8 cellular contexts compared by ENCODE assay signal in genomic region chr13:113209336-113209879, GRCh38. TPM values are rescaled to one million over a fixed set of nuclear protein-coding genes. Genes with fewer than 3 reads are reported as not detected.
DNase-seq lines count a peak whose midpoint lies in the region; ATAC-seq, FAIRE-seq and TF ChIP-seq lines count a peak whose summit lies in the region.

CUL4A (plus strand) TSS chr13:113209613; CDS start chr13:113209628, 15 bp downstream.

- H3K9me2 ChIP-seq in DOHH2 (replicated peaks; ENCODE audit: control insufficient read depth, low read length) = no peaks in the 10 kb centered on the region

- ATAC-seq in GM21515 (IDR thresholded peaks at IDR 0.05; ENCODE audit: unreplicated experiment) (peak; percentile 37), Right ventricle myocardium inferior (peak; percentile 84), pancreas (peak; percentile 72 to 78 (median 74))

- H3K9me3 Mint-ChIP-seq in activated naive CD8-positive, alpha-beta T cell treated with anti-CD3 and anti-CD28 coated beads for 36 hours = peaks cover 1% of the 10 kb centered on the region

- H3K36me3 ChIP-seq in DOHH2 (ENCODE audit: control insufficient read depth, low read length) (peaks cover 72% of the 10 kb centered on the region), pancreas (peaks cover 0 to 5% (median 0%) of the 10 kb centered on the region in 3 donors), tibial artery (peaks cover 0 to 5% (median 0%) of the 10 kb centered on the region in 3 donors)

- peaks cover 59% of the 10 kb centered on the region for H3K4me1 Mint-ChIP-seq in activated naive CD8-positive, alpha-beta T cell treated with anti-CD3 and anti-CD28 coated beads for 36 hours

- H3K36me3 Mint-ChIP-seq in activated naive CD8-positive, alpha-beta T cell treated with anti-CD3 and anti-CD28 coated beads for 36 hours = peaks cover 31% of the 10 kb centered on the region

- H3F3A ChIP-seq in DOHH2 (ENCODE audit: control insufficient read depth, insufficient read depth) = 0 out of 2 replicates have a peak, but pooled peaks cover 3% of the 10 kb centered on the region

- H3K27me3 ChIP-seq in DOHH2 (ENCODE audit: control insufficient read depth, low read length) (no peaks in the 10 kb centered on the region), pancreas (no peaks in the 10 kb centered on the region), tibial artery (no peaks in the 10 kb centered on the region)

- peaks cover 95% of the 10 kb centered on the region for H3K79me2 ChIP-seq in DOHH2 (ENCODE audit: control insufficient read depth, low read length)

- H3K4me3 Mint-ChIP-seq in activated naive CD8-positive, alpha-beta T cell treated with anti-CD3 and anti-CD28 coated beads for 36 hours = peak within 1 kb of the TSS; percentile 94

- peak; percentile 75 for DNase-seq in HuH-7 (ENCODE audit: low spot score)
- DNase-seq in SK-MEL-5 (ENCODE audit: low read depth, low spot score) = peak; percentile 76
- peak; percentile 79 for DNase-seq in activated naive CD8-positive, alpha-beta T cell treated with anti-CD3 and anti-CD28 coated beads for 36 hours
- peak; percentile 91 for DNase-seq in Right ventricle myocardium inferior (ENCODE audit: missing footprints)
- peak; percentile 74 to 93 (median 78) for DNase-seq in pancreas
- peak; percentile 71 to 90 for DNase-seq in tibial artery

- intact Hi-C loops in Right ventricle myocardium inferior (cut with DNase I) (loop anchor here (5.0 kb wide), 1 partner anchor 57 kb away; no protein-coding TSS in a partner anchor), pancreas (cut with DNase I) (no loop called here), tibial artery (cut with DNase I; ENCODE audit: low total_unique reads) (loop anchor here (10.0 kb wide), 1 partner anchor 55 kb away; the partner anchor contains the start of gene PROZ)

- H3K9me3 ChIP-seq in DOHH2 (ENCODE audit: control insufficient read depth, insufficient read depth, low read length) = no peaks in the 10 kb centered on the region
- H3K9me3 ChIP-seq in pancreas = no peaks in the 10 kb centered on the region
- H3K9me3 ChIP-seq in tibial artery = no peaks in the 10 kb centered on the region

- TF ChIP-seq CTCF in DOHH2 (IDR thresholded peaks at IDR 0.05; ENCODE audit: low read depth, low read length, poor library complexity, severe bottlenecking) = no peak
- TF ChIP-seq CTCF in pancreas (IDR thresholded peaks at IDR 0.05) = no peak
- no peak for TF ChIP-seq CTCF in tibial artery (IDR thresholded peaks at IDR 0.05)

- 0 to 1% methylated on average over 6 to 81 of the region's 81 CpGs for WGBS in pancreas, 2 donors

- H3K27ac ChIP-seq in DOHH2 (ENCODE audit: low read depth, low read length) (peak within 1 kb of the TSS; percentile 83), pancreas (peak within 1 kb of the TSS; percentile 93 to 100 (median 98)), tibial artery (peak within 1 kb of the TSS; percentile 97 to 98)

- FAIRE-seq in pancreas (lab: Jason Lieb, UNC) = no peak

- in situ Hi-C loops in SK-MEL-5 (cut with HindIII; ENCODE audit: low pct_unique_long_range_greater_than_20kb, low sequenced_read_pairs) = no loop called here

- H4K20me1 ChIP-seq in DOHH2 (ENCODE audit: control insufficient read depth, insufficient read depth, low read depth, low read length) = peaks cover 22% of the 10 kb centered on the region; the same call in 1 of the 2 replicates

- peak within 1 kb of the TSS; percentile 92 for H3K4me3 ChIP-seq in DOHH2 (ENCODE audit: low read length)
- H3K4me3 ChIP-seq in pancreas = peak within 1 kb of the TSS; percentile 79 to 98 (median 94)
- peak within 1 kb of the TSS; percentile 80 to 99 for H3K4me3 ChIP-seq in tibial artery

- no peaks in the 10 kb centered on the region for H3K27me3 Mint-ChIP-seq in activated naive CD8-positive, alpha-beta T cell treated with anti-CD3 and anti-CD28 coated beads for 36 hours

- H3K4me2 ChIP-seq in DOHH2 (ENCODE audit: low read length) = peak within 1 kb of the TSS; percentile 77

- H3K4me1 ChIP-seq in DOHH2 (ENCODE audit: control insufficient read depth, low read length) (peaks cover 46% of the 10 kb centered on the region), pancreas (peaks cover 15 to 32% (median 20%) of the 10 kb centered on the region in 3 donors), tibial artery (peaks cover 0 to 53% (median 37%) of the 10 kb centered on the region in 4 donors)

- peak within 1 kb of the TSS; percentile 87 for H3K27ac Mint-ChIP-seq in activated naive CD8-positive, alpha-beta T cell treated with anti-CD3 and anti-CD28 coated beads for 36 hours

RNA-seq across cellular contexts. Expression of gene CUL4A, which starts in this region (rescaled TPM):
- total RNA-seq in SK-MEL-5 (2014; rRNA removed; shearing (Covaris generic)) = 157 and 173 TPM in 2 replicates
- 168 and 192 TPM in 2 replicates for polyA plus RNA-seq in SK-MEL-5 (2015; cell fraction: cytosol; rRNA removed)
- polyA plus RNA-seq in SK-MEL-5 (2015; cell fraction: nucleus; rRNA removed) = 183 and 184 TPM in 2 replicates
- total RNA-seq in activated naive CD8-positive, alpha-beta T cell treated with anti-CD3 and anti-CD28 coated beads for 36 hours = 10 to 100 TPM; 87.7 to 88.9 TPM
- 143 TPM for total RNA-seq in Right ventricle myocardium inferior
- total RNA-seq in pancreas = 10 to 100 TPM; 28.3 to 33.4 (median 29.7) TPM
- 10 to 100 TPM; 18.1 to 29.0 TPM for polyA plus RNA-seq in pancreas

Comparison
In these comparisons a context has a peak if more than half of its experiments do, and no peak if none do; other contexts are left out.
1. Peak in every context shown above with its lines: DNase-seq, ATAC-seq, H3K4me3 ChIP-seq and H3K27ac ChIP-seq.
2. intact Hi-C loops: an anchor here in Right ventricle myocardium inferior (5.0 kb wide) and tibial artery (10.0 kb wide); none called in pancreas.